ENCODE assay signal across 1 cellular context in the genomic region with DNA sequence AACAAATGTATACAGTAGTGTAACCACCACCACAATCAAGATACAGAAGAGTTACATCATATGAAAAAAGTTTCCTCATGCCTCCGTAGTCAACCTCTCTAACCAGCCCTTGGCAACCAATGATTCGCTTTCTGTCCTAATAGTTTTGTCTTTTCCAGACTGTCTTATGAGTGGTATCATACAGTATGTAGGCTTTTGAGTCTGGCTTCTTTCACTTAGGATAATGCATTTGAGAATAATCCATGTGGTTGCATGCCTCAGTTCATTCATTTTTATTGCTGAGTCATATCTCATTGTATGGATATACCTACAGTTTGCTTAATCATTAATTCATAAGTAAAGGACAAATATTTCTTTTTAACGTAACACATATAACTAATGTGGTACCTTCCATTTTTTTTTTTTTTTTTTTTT.
TF ChIP-seq lines count a peak whose summit lies in the region.

No MANE protein-coding gene starts in this region.

TF ChIP-seq in K562, 482 proteins besides CTCF, POLR2A, EP300 and RAD21 (continued from another document):
- TF ChIP-seq, protein P1, sequence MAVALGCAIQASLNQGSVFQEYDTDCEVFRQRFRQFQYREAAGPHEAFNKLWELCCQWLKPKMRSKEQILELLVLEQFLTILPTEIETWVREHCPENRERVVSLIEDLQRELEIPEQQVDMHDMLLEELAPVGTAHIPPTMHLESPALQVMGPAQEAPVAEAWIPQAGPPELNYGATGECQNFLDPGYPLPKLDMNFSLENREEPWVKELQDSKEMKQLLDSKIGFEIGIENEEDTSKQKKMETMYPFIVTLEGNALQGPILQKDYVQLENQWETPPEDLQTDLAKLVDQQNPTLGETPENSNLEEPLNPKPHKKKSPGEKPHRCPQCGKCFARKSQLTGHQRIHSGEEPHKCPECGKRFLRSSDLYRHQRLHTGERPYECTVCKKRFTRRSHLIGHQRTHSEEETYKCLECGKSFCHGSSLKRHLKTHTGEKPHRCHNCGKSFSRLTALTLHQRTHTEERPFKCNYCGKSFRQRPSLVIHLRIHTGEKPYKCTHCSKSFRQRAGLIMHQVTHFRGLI (CRISPR knock-in tag; IDR thresholded peaks at IDR 0.05): no peak
- TF ChIP-seq ZNF280A (IDR thresholded peaks at IDR 0.05; ENCODE audit: low read depth, partially characterized antibody) (no peak), SMAD2 (IDR thresholded peaks at IDR 0.05; ENCODE audit: low read depth, low read length) (no peak), TRIM24 (IDR thresholded peaks at IDR 0.05) (peak; percentile 32 to 36; a peak in 1 of 4 replicates), ADNP (tag; IDR thresholded peaks at IDR 0.05) (no peak), BHLHE40 (IDR thresholded peaks at IDR 0.05; ENCODE audit: low read length) (no peak), POLR2AphosphoS5 (IDR thresholded peaks at IDR 0.05; ENCODE audit: control insufficient read depth, insufficient read depth, low read depth, low read length) (no peak), KLF10 (CRISPR knock-in tag; IDR thresholded peaks at IDR 0.05) (no peak), BRD4 (IDR thresholded peaks at IDR 0.05) (no peak), DNMT1 (IDR thresholded peaks at IDR 0.05) (no peak), CEBPB (tag; IDR thresholded peaks at IDR 0.05) (peak; percentile 50; the same call in 1 of the 2 replicates), ASH1L (IDR thresholded peaks at IDR 0.05; ENCODE audit: borderline replicate concordance, low read depth, partially characterized antibody) (no peak), FUS (optimal IDR thresholded peaks at IDR 0.05; ENCODE audit: low read depth, low read length) (no peak), HNRNPK (IDR thresholded peaks at IDR 0.05; ENCODE audit: low read depth, low read length, poor library complexity, severe bottlenecking) (no peak), EGR1 (conservative IDR thresholded peaks at IDR 0.05) (no peak), ZBTB33 (CRISPR knock-in tag; IDR thresholded peaks at IDR 0.05) (no peak), ZNF644 (tag; IDR thresholded peaks at IDR 0.05; ENCODE audit: low read depth) (no peak), ZNF766 (CRISPR knock-in tag; conservative IDR thresholded peaks at IDR 0.05) (no peak), TCF7L2 (IDR thresholded peaks at IDR 0.05; ENCODE audit: low read depth, low read length) (no peak), SMC3 (conservative IDR thresholded peaks at IDR 0.05; ENCODE audit: insufficient read depth, low read depth, low read length) (no peak), TSHZ1 (CRISPR knock-in tag; IDR thresholded peaks at IDR 0.05) (no peak)
- TF ChIP-seq, protein P2, sequence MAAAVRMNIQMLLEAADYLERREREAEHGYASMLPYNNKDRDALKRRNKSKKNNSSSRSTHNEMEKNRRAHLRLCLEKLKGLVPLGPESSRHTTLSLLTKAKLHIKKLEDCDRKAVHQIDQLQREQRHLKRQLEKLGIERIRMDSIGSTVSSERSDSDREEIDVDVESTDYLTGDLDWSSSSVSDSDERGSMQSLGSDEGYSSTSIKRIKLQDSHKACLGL (CRISPR knock-in tag; IDR thresholded peaks at IDR 0.05; ENCODE audit: borderline replicate concordance, poor library complexity, severe bottlenecking): no peak
